ENCODE assay signal across 8 cellular contexts in genomic region chr11:118434123-118434552, GRCh38. TPM values are rescaled to one million over a fixed set of nuclear protein-coding genes. Genes with fewer than 3 reads are reported as not detected.
DNase-seq lines count a peak whose midpoint lies in the region; ATAC-seq, FAIRE-seq and TF ChIP-seq lines count a peak whose summit lies in the region.

No MANE protein-coding gene starts in this region.

- H3K9ac ChIP-seq in PC-3 (ENCODE audit: low read length) (no peak overlapping the region), endothelial cell of umbilical vein (replicated peaks; ENCODE audit: extremely low read depth, insufficient read depth, low read length) (no peak overlapping the region), parathyroid adenoma (no peak overlapping the region)

- dilution Hi-C loops in endothelial cell of umbilical vein (cut with MboI; ENCODE audit: extremely low pct_ligation_motif_present, low sequenced_read_pairs): no loop called here

- H3K4me3 ChIP-seq in PC-3 (ENCODE audit: low read length) (peak overlapping the region; percentile 82), endothelial cell of umbilical vein (replicated peaks in 1 of 3; ENCODE audit: insufficient read depth in 1 of 3, low read depth in 1 of 3, low read length in 3 of 3) (peak overlapping the region in 2 of 3 experiments; percentile 43 to 51), parathyroid adenoma (ENCODE audit: low read depth, low read length) (peak overlapping the region; percentile 63)

- CTCF ChIA-PET in PC-3 (lab: Charles Lee): no interaction called here
- CTCF ChIA-PET in endothelial cell of umbilical vein (lab: Charles Lee): interaction anchor here (1.0 to 2.4 kb wide), 2 partner anchors 9 to 10 kb away, joined by 8 read pairs; no protein-coding TSS in a partner anchor

- ATAC-seq in PC-3 (no peak), HG02852 (IDR thresholded peaks at IDR 0.05; ENCODE audit: unreplicated experiment) (no peak), GM18502 (IDR thresholded peaks at IDR 0.05; ENCODE audit: poor library complexity, unreplicated experiment) (no peak)

- POLR2A ChIA-PET in PC-3 (lab: Charles Lee; ENCODE audit: unreplicated experiment): no interaction called here
- POLR2A ChIA-PET in endothelial cell of umbilical vein (lab: Charles Lee): no interaction called here

- H3K27me3 ChIP-seq in PC-3 (ENCODE audit: low read length) (no peaks in the 10 kb centered on the region), endothelial cell of umbilical vein (ENCODE audit: control insufficient read depth in 2 of 2, insufficient read depth in 2 of 2, low read length in 2 of 2) (no peaks in the 10 kb centered on the region), parathyroid adenoma (ENCODE audit: control insufficient read depth, insufficient read depth, low read length) (no peaks in the 10 kb centered on the region)

- H4K20me1 ChIP-seq in PC-3 (ENCODE audit: low read length): peaks cover 15% of the 10 kb centered on the region
- H4K20me1 ChIP-seq in endothelial cell of umbilical vein (replicated peaks; ENCODE audit: control insufficient read depth, extremely low read depth, insufficient read depth, low read length): peaks cover 4% of the 10 kb centered on the region

- no peaks in the 10 kb centered on the region for H3F3A ChIP-seq in PC-3 (ENCODE audit: low read length, unreplicated experiment)

- H3K79me2 ChIP-seq in PC-3 (ENCODE audit: low read length): peaks cover 26% of the 10 kb centered on the region
- H3K79me2 ChIP-seq in endothelial cell of umbilical vein (ENCODE audit: control insufficient read depth, insufficient read depth, low read length): peaks cover 26% of the 10 kb centered on the region
- H3K79me2 ChIP-seq in parathyroid adenoma: peaks cover under 1% of the 10 kb centered on the region

- TF ChIP-seq CTCF in PC-3 (conservative IDR thresholded peaks at IDR 0.05; ENCODE audit: low read depth, low read length) (no peak), endothelial cell of umbilical vein (IDR thresholded peaks at IDR 0.05; ENCODE audit: extremely low read depth in 1 of 2, insufficient read depth in 1 of 2, low read depth in 1 of 2, low read length in 2 of 2) (no peak), parathyroid adenoma (IDR thresholded peaks at IDR 0.05) (no peak)

- DNase-seq in DMS79 treated with DMSO at 0.1 percent for 48 hours (lab: John Stamatoyannopoulos, UW) (peak; percentile 66), DMS79 (lab: John Stamatoyannopoulos, UW) (no peak), PC-3 (no peak), endothelial cell of umbilical vein (ENCODE audit: low read depth, low spot score) (no peak), posterior vena cava (ENCODE audit: low spot score) (no peak)

- H3K27ac ChIP-seq in PC-3 (ENCODE audit: low read length) (no peak overlapping the region), endothelial cell of umbilical vein (ENCODE audit: insufficient read depth, low read depth, low read length) (no peak overlapping the region), parathyroid adenoma (no peak overlapping the region)

- peaks cover 17% of the 10 kb centered on the region for H3K4me1 ChIP-seq in PC-3 (ENCODE audit: insufficient read depth, low read length)
- H3K4me1 ChIP-seq in endothelial cell of umbilical vein (ENCODE audit: control insufficient read depth, extremely low read depth, insufficient read depth, low read length): peaks cover 26% of the 10 kb centered on the region
- no peaks in the 10 kb centered on the region for H3K4me1 ChIP-seq in parathyroid adenoma

- FAIRE-seq in endothelial cell of umbilical vein (lab: Jason Lieb, UNC): peak; percentile 38

- TF ChIP-seq POLR2A in endothelial cell of umbilical vein (IDR thresholded peaks at IDR 0.05; ENCODE audit: low read depth, low read length): no peak

- H3K9me2 ChIP-seq in PC-3 (replicated peaks; ENCODE audit: low read length): no peaks in the 10 kb centered on the region

- H3K9me3 ChIP-seq in PC-3 (ENCODE audit: low read length): no peaks in the 10 kb centered on the region
- no peaks in the 10 kb centered on the region for H3K9me3 ChIP-seq in endothelial cell of umbilical vein (replicated peaks; ENCODE audit: control insufficient read depth, insufficient read depth, low read length)
- H3K9me3 ChIP-seq in parathyroid adenoma (ENCODE audit: control insufficient read depth, low read length): no peaks in the 10 kb centered on the region

- no peaks in the 10 kb centered on the region for H3K9me1 ChIP-seq in endothelial cell of umbilical vein (replicated peaks; ENCODE audit: control insufficient read depth, extremely low read depth, insufficient read depth, low read length)

- intact Hi-C loops in PC-3 (cut with micrococcal nuclease): loop anchor here (1.0 kb wide), 1 partner anchor 54 kb away; no protein-coding TSS in a partner anchor
- intact Hi-C loops in endothelial cell of umbilical vein (cut with micrococcal nuclease): no loop called here
- intact Hi-C loops in posterior vena cava (cut with DNase I): no loop called here

- H3K36me3 ChIP-seq in PC-3 (ENCODE audit: low read depth, low read length) (no peaks in the 10 kb centered on the region), endothelial cell of umbilical vein (ENCODE audit: control insufficient read depth in 2 of 2, extremely low read depth in 1 of 2, insufficient read depth in 2 of 2, low read length in 2 of 2) (no peaks in the 10 kb centered on the region), parathyroid adenoma (ENCODE audit: control insufficient read depth, insufficient read depth, low read length) (no peaks in the 10 kb centered on the region)

- BruUV-seq in PC-3 (replicated peaks; lab: Mats Ljungman, UMichigan) (no TSS peak), endothelial cell of umbilical vein (replicated peaks; lab: Mats Ljungman, UMichigan) (no TSS peak)

- peak overlapping the region; percentile 97 for H2AFZ ChIP-seq in PC-3 (ENCODE audit: low read length)
- peak overlapping the region; percentile 81 for H2AFZ ChIP-seq in endothelial cell of umbilical vein (ENCODE audit: low read depth, low read length)
- H2AFZ ChIP-seq in parathyroid adenoma: peak overlapping the region; percentile 84

- peak overlapping the region; percentile 99 for H3K4me2 ChIP-seq in PC-3 (ENCODE audit: low read length)
- peak overlapping the region; percentile 83 for H3K4me2 ChIP-seq in endothelial cell of umbilical vein (ENCODE audit: insufficient read depth, low read length)
- H3K4me2 ChIP-seq in parathyroid adenoma (ENCODE audit: low read length): peak overlapping the region; percentile 78

TF ChIP-seq in endothelial cell of umbilical vein, 7 proteins besides CTCF, POLR2A, EP300 and RAD21:
- TF ChIP-seq MAX (IDR thresholded peaks at IDR 0.05; ENCODE audit: insufficient read depth, insufficient read length) (peak; percentile 51), GATA2 (IDR thresholded peaks at IDR 0.05; ENCODE audit: insufficient read depth, insufficient read length, low read depth, low read length) (no peak)

RNA-seq across cellular contexts. Expression of gene KMT2A, which starts 2.2 kb away (rescaled TPM):
- total RNA-seq in PC-3 (2014; rRNA removed) (35.3 and 38.2 TPM in 2 replicates), endothelial cell of umbilical vein (63.9 and 64.1 TPM in 2 replicates), posterior vena cava (10 to 100 TPM; 47.3 to 59.7 TPM)
- 21.9 and 23.5 TPM in 2 replicates for polyA plus RNA-seq in endothelial cell of umbilical vein
- 16.1 and 18.4 TPM in 2 replicates for polyA plus RNA-seq in endothelial cell of umbilical vein (2011; cell fraction: cytosol; rRNA removed)
- polyA plus RNA-seq in endothelial cell of umbilical vein (2011; cell fraction: nucleus; rRNA removed): 77.4 and 94.6 TPM in 2 replicates
- polyA plus RNA-seq in endothelial cell of umbilical vein (2012): 20.6 and 29.4 TPM in 2 replicates
- polyA minus RNA-seq in endothelial cell of umbilical vein: 110 and 120 TPM in 2 replicates
- polyA minus RNA-seq in endothelial cell of umbilical vein (2011; cell fraction: cytosol; rRNA and poly(A)+ RNA removed): 20.4 TPM
- 116 and 144 TPM in 2 replicates for polyA minus RNA-seq in endothelial cell of umbilical vein (2011; cell fraction: nucleus; rRNA and poly(A)+ RNA removed)

RNA-seq across cellular contexts. Expression of gene ATP5MG, which starts 32.7 kb away (rescaled TPM):
- total RNA-seq in PC-3 (2014; rRNA removed): 256 and 375 TPM in 2 replicates
- total RNA-seq in endothelial cell of umbilical vein: 211 and 242 TPM in 2 replicates
- polyA plus RNA-seq in endothelial cell of umbilical vein: 328 and 439 TPM in 2 replicates
- 390 and 497 TPM in 2 replicates for polyA plus RNA-seq in endothelial cell of umbilical vein (2011; cell fraction: cytosol; rRNA removed)
- polyA plus RNA-seq in endothelial cell of umbilical vein (2011; cell fraction: nucleus; rRNA removed): 106 and 109 TPM in 2 replicates
- polyA plus RNA-seq in endothelial cell of umbilical vein (2012): 322 and 423 TPM in 2 replicates
- polyA minus RNA-seq in endothelial cell of umbilical vein: 88.2 and 91.2 TPM in 2 replicates
- 79.8 TPM for polyA minus RNA-seq in endothelial cell of umbilical vein (2011; cell fraction: cytosol; rRNA and poly(A)+ RNA removed)
- 11.3 and 15.3 TPM in 2 replicates for polyA minus RNA-seq in endothelial cell of umbilical vein (2011; cell fraction: nucleus; rRNA and poly(A)+ RNA removed)
- total RNA-seq in posterior vena cava: 100 to 1,000 TPM; 121 to 146 TPM
